In genomic region chr4:26197018-26197779, GRCh38 we compare ENCODE assay signal across 8 cellular contexts.
DNase-seq lines count a peak whose midpoint lies in the region; ATAC-seq lines count a peak whose summit lies in the region.

No MANE protein-coding gene starts in this region.

- DNase-seq in SKM-1 treated with dmso at 0.1 percent for 144 hours (lab: John Stamatoyannopoulos, UW; ENCODE audit: unreplicated experiment) = peak; percentile 80
- DNase-seq in activated naive CD8-positive, alpha-beta T cell treated with anti-CD3 and anti-CD28 coated beads, Interleukin-2, amount 50 U/mL, for 16 hours (ENCODE audit: low read depth, low spot score) = peak; percentile 20
- peak; percentile 77 for DNase-seq in stimulated activated CD4-positive, alpha-beta T cell treated with anti-CD3 and anti-CD28 coated beads, Interleukin-15, amount 100 ng/mL, for 24 hours
- DNase-seq in NCI-H2107 treated with DMSO at 0.1 percent for 48 hours (lab: John Stamatoyannopoulos, UW; ENCODE audit: unreplicated experiment) = no peak
- DNase-seq in NCI-H2171 treated with DMSO at 0.1 percent for 48 hours (lab: John Stamatoyannopoulos, UW) = no peak
- no peak for DNase-seq in nucleus accumbens (lab: John Stamatoyannopoulos, UW)

- ATAC-seq in GM18870 (IDR thresholded peaks at IDR 0.05; ENCODE audit: unreplicated experiment) = peak; percentile 92
- ATAC-seq in HG03039 (IDR thresholded peaks at IDR 0.05; ENCODE audit: unreplicated experiment) = peak; percentile 76

Comparison
In these comparisons a context has a peak if more than half of its experiments do, and no peak if none do; other contexts are left out.
1. DNase-seq: peak in SKM-1 treated with dmso at 0.1 percent for 144 hours (single experiment), activated naive CD8-positive, alpha-beta T cell treated with anti-CD3 and anti-CD28 coated beads, Interleukin-2, amount 50 U/mL, for 16 hours (single experiment) and stimulated activated CD4-positive, alpha-beta T cell treated with anti-CD3 and anti-CD28 coated beads, Interleukin-15, amount 100 ng/mL, for 24 hours (single experiment); none in NCI-H2107 treated with DMSO at 0.1 percent for 48 hours (single experiment), NCI-H2171 treated with DMSO at 0.1 percent for 48 hours (single experiment) and nucleus accumbens (0 of 56).